Comparison of ENCODE assay signal across 8 cellular contexts in the genomic region with DNA sequence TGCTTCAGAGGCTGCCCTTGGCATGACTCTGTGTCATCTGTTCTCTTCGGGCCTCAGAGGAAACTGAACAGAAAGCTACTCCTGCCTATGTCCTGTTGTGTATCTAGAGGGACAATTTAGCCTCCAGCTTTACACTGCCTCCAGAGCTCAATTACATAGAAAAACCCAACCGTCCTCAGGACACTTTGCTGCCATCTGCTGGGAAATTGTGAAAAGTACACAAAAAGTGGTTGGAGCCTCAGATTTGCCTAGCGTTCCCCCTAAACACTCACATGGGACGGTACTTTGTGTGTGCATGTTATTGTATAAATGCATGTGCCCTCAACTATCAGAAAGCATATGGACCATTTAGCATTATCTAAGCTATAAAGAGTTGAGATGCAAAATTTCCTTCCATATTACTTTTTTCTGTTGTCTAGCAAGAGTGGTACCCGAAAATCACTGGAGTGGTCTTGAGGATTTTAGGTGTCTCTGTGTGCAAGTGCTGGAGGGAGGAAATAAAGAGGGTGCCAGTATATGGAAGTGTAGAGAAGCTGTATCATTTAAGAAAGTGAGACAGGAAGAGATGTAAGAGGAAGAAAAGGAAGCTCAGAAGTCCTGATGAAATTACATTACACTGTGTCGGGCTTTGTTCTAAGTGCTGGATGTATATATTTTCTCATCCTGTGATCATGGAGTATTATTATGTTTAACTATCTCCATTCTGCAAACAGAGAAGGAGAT. TPM values are rescaled to one million over a fixed set of nuclear protein-coding genes. Genes with fewer than 3 reads are reported as not detected.
DNase-seq lines count a peak whose midpoint lies in the region; ATAC-seq and TF ChIP-seq lines count a peak whose summit lies in the region.

No MANE protein-coding gene starts in this region.

- no peaks in the 10 kb centered on the region for H3K9me3 Mint-ChIP-seq in neural crest cell

- TF ChIP-seq CTCF in dorsolateral prefrontal cortex (IDR thresholded peaks at IDR 0.05 in 54 of 56, conservative IDR thresholded peaks at IDR 0.05 in 2 of 56; ENCODE audit: low read depth in 1 of 56, partially characterized antibody in 56 of 56) = peak in 40 of 56 donors; percentile 10 to 77 (median 49)
- peak; percentile 64 for TF ChIP-seq CTCF in neural crest cell (conservative IDR thresholded peaks at IDR 0.05)

- no peak overlapping the region for H3K4me3 Mint-ChIP-seq in neural crest cell

- no peak overlapping the region for H3K4me3 ChIP-seq in dorsolateral prefrontal cortex

- H3K36me3 Mint-ChIP-seq in neural crest cell (ENCODE audit: low read depth) = no peaks in the 10 kb centered on the region

- peaks cover 0 to 8% (median 0%) of the 10 kb centered on the region in 45 donors for H3K27me3 ChIP-seq in dorsolateral prefrontal cortex

- H3K4me1 Mint-ChIP-seq in neural crest cell = no peaks in the 10 kb centered on the region

- H3K27ac Mint-ChIP-seq in neural crest cell (ENCODE audit: unreplicated experiment) = no peak overlapping the region

- intact Hi-C loops in dorsolateral prefrontal cortex (cut with DNase I) = loop anchor here (5.0 to 10.0 kb wide), 2 partner anchors 77 to 429 kb away; no protein-coding TSS in a partner anchor

- H3K27ac ChIP-seq in dorsolateral prefrontal cortex = no peak overlapping the region

- no peak for ATAC-seq in GM21723 (IDR thresholded peaks at IDR 0.05; ENCODE audit: unreplicated experiment)

- H3K27me3 Mint-ChIP-seq in neural crest cell (ENCODE audit: low read depth) = peaks cover 9% of the 10 kb centered on the region

- DNase-seq in NCI-H446 (lab: John Stamatoyannopoulos, UW) (peak; percentile 3 to 54), NCI-H446 treated with DMSO at 0.1 percent for 48 hours (lab: John Stamatoyannopoulos, UW) (no peak), NCI-H526 (lab: John Stamatoyannopoulos, UW) (peak; percentile 12 to 69), dorsolateral prefrontal cortex (no peak), neural crest cell (ENCODE audit: low read depth, low spot score) (peak; percentile 14), SHP77 (lab: John Stamatoyannopoulos, UW) (no peak), activated gamma-delta T cell (lab: John Stamatoyannopoulos, UW) (no peak)

RNA-seq across cellular contexts. Expression of gene MS4A4E, which starts 8.7 kb away (rescaled TPM):
- 1 to 10 TPM in 55 of 120 experiments, under 1 TPM in 46, not detected in 19; 0.36 to 3.7 (median 1.1) TPM for total RNA-seq in dorsolateral prefrontal cortex
- 0.27 and 0.28 TPM in 2 replicates for total RNA-seq in neural crest cell

RNA-seq across cellular contexts. Expression of gene MS4A4A, which starts 28.8 kb away (rescaled TPM):
- 10 to 100 TPM in 14 of 120 experiments, 1 to 10 TPM in 102, under 1 TPM in 4; 0.45 to 30.2 (median 3.8) TPM for total RNA-seq in dorsolateral prefrontal cortex
- total RNA-seq in neural crest cell = not detected in 2 replicates

Comparison
In these comparisons a context has a peak if more than half of its experiments do, and no peak if none do; other contexts are left out.
1. DNase-seq: peak in NCI-H446 (2 of 2), NCI-H526 (2 of 2) and neural crest cell (single experiment); none in NCI-H446 treated with DMSO at 0.1 percent for 48 hours (single experiment), dorsolateral prefrontal cortex (0 of 10), SHP77 (0 of 2) and activated gamma-delta T cell (single experiment).